ENCODE assay signal across 1 cellular context in the genomic region with DNA sequence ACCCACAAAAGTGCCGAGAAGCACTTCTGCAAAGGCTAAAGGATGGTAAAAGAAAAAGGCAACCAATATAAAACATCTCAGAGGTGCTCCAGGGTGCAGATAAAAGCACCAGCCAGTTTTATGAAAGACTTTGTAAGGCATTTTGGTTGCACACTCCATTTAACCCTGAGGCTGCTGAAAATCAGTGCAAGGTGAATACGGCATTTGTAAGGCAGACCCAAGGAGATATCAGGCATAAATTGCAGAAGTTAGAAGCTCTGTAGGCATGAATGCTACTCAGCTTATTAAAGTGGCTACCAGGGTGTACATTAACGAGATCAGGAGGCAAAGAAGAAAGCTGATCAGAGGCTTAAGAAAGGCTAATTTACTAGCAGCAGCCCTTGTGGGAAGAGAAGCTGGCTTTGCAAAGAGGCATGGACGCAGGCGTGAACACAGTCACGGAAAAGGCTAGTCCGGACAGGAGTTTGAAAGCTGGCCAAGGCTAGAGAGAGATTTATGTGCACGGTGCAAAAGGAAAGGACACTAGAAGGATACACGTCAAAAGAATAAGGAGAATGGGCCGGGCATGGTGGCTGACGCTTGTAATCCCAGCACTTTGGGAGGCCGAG.
TF ChIP-seq lines count a peak whose summit lies in the region.

No MANE protein-coding gene starts in this region.

TF ChIP-seq in IMR-90, 13 proteins besides CTCF, POLR2A, EP300 and RAD21 (continued from another document):
- no peak for TF ChIP-seq SMC3 (IDR thresholded peaks at IDR 0.05; ENCODE audit: low read depth, low read length)
- TF ChIP-seq, protein P1, sequence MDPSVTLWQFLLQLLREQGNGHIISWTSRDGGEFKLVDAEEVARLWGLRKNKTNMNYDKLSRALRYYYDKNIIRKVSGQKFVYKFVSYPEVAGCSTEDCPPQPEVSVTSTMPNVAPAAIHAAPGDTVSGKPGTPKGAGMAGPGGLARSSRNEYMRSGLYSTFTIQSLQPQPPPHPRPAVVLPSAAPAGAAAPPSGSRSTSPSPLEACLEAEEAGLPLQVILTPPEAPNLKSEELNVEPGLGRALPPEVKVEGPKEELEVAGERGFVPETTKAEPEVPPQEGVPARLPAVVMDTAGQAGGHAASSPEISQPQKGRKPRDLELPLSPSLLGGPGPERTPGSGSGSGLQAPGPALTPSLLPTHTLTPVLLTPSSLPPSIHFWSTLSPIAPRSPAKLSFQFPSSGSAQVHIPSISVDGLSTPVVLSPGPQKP (IDR thresholded peaks at IDR 0.05; ENCODE audit: borderline replicate concordance, low read depth, low read length), result no peak
- TF ChIP-seq BHLHE40 (IDR thresholded peaks at IDR 0.05; ENCODE audit: low read depth, low read length), result no peak
